In the genomic region with DNA sequence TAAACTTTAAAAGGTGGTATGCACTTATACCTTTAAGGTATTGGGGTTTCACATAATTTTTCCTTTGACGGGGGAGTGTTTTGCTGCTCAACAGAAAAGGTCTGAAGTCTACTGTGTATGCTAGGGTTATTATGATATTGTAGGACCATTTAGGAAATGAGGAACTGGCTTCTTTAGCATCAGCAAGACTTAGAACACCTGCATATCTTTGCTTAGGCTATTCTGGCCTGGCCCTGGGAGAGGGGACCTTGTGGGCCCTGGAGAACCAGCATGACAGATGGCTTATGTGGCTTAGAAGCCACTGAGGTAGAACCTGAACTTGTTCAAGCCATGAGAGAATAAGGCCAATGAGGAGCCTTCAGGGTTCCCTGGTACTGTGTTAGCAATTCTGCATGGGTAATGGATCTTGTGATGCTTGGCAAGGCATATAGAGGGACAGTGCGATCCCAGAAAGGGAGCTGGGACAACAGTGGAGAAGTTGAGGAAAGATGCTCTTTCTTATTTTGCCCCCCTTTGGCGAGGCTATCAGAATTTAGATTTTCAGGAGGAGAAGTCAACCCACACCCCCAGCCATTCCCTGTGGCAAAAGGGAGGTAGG, we compare ENCODE assay signal across 15 cellular contexts. TPM values are rescaled to one million over a fixed set of nuclear protein-coding genes. Genes with fewer than 3 reads are reported as not detected.
DNase-seq lines count a peak whose midpoint lies in the region; FAIRE-seq lines count a peak whose summit lies in the region.
"Had no signal": no experiment of that assay in that cellular context is flagged by ENCODE, and none has a peak within 500 bp of the region (broad histone marks: within the 10 kb centered on the region; RNA-seq: fewer than 3 reads in every experiment).

No MANE protein-coding gene starts in this region.

- peaks cover 66% of the 10 kb centered on the region for H3K36me3 Mint-ChIP-seq in activated CD4-positive, alpha-beta T cell treated with anti-CD3 and anti-CD28 coated beads, Interleukin-2, amount 10 ng/mL, durations not matched to agents 24 days and 14 days (ENCODE audit: low read depth)
- peaks cover 19% of the 10 kb centered on the region for H3K36me3 Mint-ChIP-seq in dendritic cell treated with granulocyte-macrophage colony-stimulating factor and Interleukin-4, amounts not matched to agents 40 ng/mL and 50 ng/mL, for 4 days (ENCODE audit: low read depth)

- H3K9ac ChIP-seq in skeletal muscle tissue (ENCODE audit: low read depth in 1 of 3, low read length in 3 of 3), result no peak overlapping the region

- H3K27ac Mint-ChIP-seq in activated CD4-positive, alpha-beta T cell treated with anti-CD3 and anti-CD28 coated beads, Interleukin-2, amount 10 ng/mL, durations not matched to agents 24 days and 14 days, result peak overlapping the region; percentile 99
- H3K27ac Mint-ChIP-seq in dendritic cell treated with granulocyte-macrophage colony-stimulating factor and Interleukin-4, amounts not matched to agents 40 ng/mL and 50 ng/mL, for 4 days, result peak overlapping the region; percentile 52

- H3K27ac ChIP-seq in skeletal muscle tissue (ENCODE audit: low read depth, low read length), result no peak overlapping the region
- H3K27ac ChIP-seq: right lobe of liver, thoracic aorta had no signal

- peak overlapping the region; percentile 88 for H3K4me3 Mint-ChIP-seq in activated CD4-positive, alpha-beta T cell treated with anti-CD3 and anti-CD28 coated beads, Interleukin-2, amount 10 ng/mL, durations not matched to agents 24 days and 14 days
- no peak overlapping the region for H3K4me3 Mint-ChIP-seq in dendritic cell treated with granulocyte-macrophage colony-stimulating factor and Interleukin-4, amounts not matched to agents 40 ng/mL and 50 ng/mL, for 4 days

- peaks cover 77% of the 10 kb centered on the region for H3K4me1 Mint-ChIP-seq in activated CD4-positive, alpha-beta T cell treated with anti-CD3 and anti-CD28 coated beads, Interleukin-2, amount 10 ng/mL, durations not matched to agents 24 days and 14 days
- peaks cover 86% of the 10 kb centered on the region for H3K4me1 Mint-ChIP-seq in dendritic cell treated with granulocyte-macrophage colony-stimulating factor and Interleukin-4, amounts not matched to agents 40 ng/mL and 50 ng/mL, for 4 days (ENCODE audit: low read depth)

- no peak for FAIRE-seq in GM19239 (lab: Jason Lieb, UNC)
- FAIRE-seq: bronchial epithelial cell had no signal

- H3K27me3 ChIP-seq in skeletal muscle tissue (ENCODE audit: control insufficient read depth in 3 of 3, insufficient read depth in 3 of 3, low read length in 3 of 3), result peaks cover 10 to 33% (median 27%) of the 10 kb centered on the region in 3 donors
- H3K27me3 ChIP-seq: right lobe of liver had no signal

- peak; percentile 62 for DNase-seq in activated CD4-positive, alpha-beta T cell treated with anti-CD3 and anti-CD28 coated beads, Interleukin-2, amount 10 ng/mL, durations not matched to agents 24 days and 14 days
- no peak for DNase-seq in activated CD4-positive, alpha-beta T cell treated with anti-CD3 and anti-CD28 coated beads, Interleukin-2, amount 50 U/mL, for 4 hours
- DNase-seq in NAMALWA (ENCODE audit: low spot score) (peak; percentile 87), GM19239 (ENCODE audit: insufficient read length, low spot score) (no peak), T-helper 9 cell (no peak)
- no peak for DNase-seq in effector CD4-positive, alpha-beta T cell
- DNase-seq: ACHN, DMS79, OCI-M1, right lobe of liver, T1000 had no signal

- no peaks in the 10 kb centered on the region for H3K9me3 ChIP-seq in skeletal muscle tissue (ENCODE audit: control insufficient read depth in 3 of 3, low read length in 3 of 3)
- H3K9me3 ChIP-seq: right lobe of liver, thoracic aorta had no signal

- peak overlapping the region in 2 of 3 donors; percentile 13 to 35 for H3K4me3 ChIP-seq in skeletal muscle tissue (ENCODE audit: low read length in 3 of 3)
- H3K4me3 ChIP-seq: right lobe of liver, thoracic aorta had no signal

- H3K27me3 Mint-ChIP-seq in activated CD4-positive, alpha-beta T cell treated with anti-CD3 and anti-CD28 coated beads, Interleukin-2, amount 10 ng/mL, durations not matched to agents 24 days and 14 days, result peaks cover 3% of the 10 kb centered on the region
- H3K27me3 Mint-ChIP-seq in dendritic cell treated with granulocyte-macrophage colony-stimulating factor and Interleukin-4, amounts not matched to agents 40 ng/mL and 50 ng/mL, for 4 days, result peaks cover 5% of the 10 kb centered on the region

- H3K4me1 ChIP-seq in skeletal muscle tissue (ENCODE audit: control insufficient read depth in 3 of 3, insufficient read depth in 3 of 3, low read length in 3 of 3), result peaks cover 17 to 28% (median 21%) of the 10 kb centered on the region in 3 donors

- H3K9me3 Mint-ChIP-seq in activated CD4-positive, alpha-beta T cell treated with anti-CD3 and anti-CD28 coated beads, Interleukin-2, amount 10 ng/mL, durations not matched to agents 24 days and 14 days, result no peaks in the 10 kb centered on the region
- no peaks in the 10 kb centered on the region for H3K9me3 Mint-ChIP-seq in dendritic cell treated with granulocyte-macrophage colony-stimulating factor and Interleukin-4, amounts not matched to agents 40 ng/mL and 50 ng/mL, for 4 days

- peaks cover 0 to 2% (median 0%) of the 10 kb centered on the region in 3 donors for H3K36me3 ChIP-seq in skeletal muscle tissue (ENCODE audit: control insufficient read depth in 3 of 3, insufficient read depth in 3 of 3, low read length in 3 of 3)
- H3K36me3 ChIP-seq: right lobe of liver, thoracic aorta had no signal

- intact Hi-C loops in activated CD4-positive, alpha-beta T cell treated with anti-CD3 and anti-CD28 coated beads, Interleukin-2, amount 10 ng/mL, durations not matched to agents 24 days and 14 days (cut with micrococcal nuclease), result loop anchor here (2.0 to 10.0 kb wide), 3 partner anchors 401 to 913 kb away; a partner anchor contains a TSS
- intact Hi-C loops in dendritic cell treated with granulocyte-macrophage colony-stimulating factor and Interleukin-4, amounts not matched to agents 40 ng/mL and 50 ng/mL, for 4 days (cut with micrococcal nuclease), result loop anchor here (5.0 kb wide), 2 partner anchors 61 to 126 kb away; no protein-coding TSS in a partner anchor

RNA-seq across cellular contexts. Expression of a gene that starts 4.3 kb away (rescaled TPM):
- 113 and 117 TPM in 2 replicates for total RNA-seq in activated CD4-positive, alpha-beta T cell treated with anti-CD3 and anti-CD28 coated beads, Interleukin-2, amount 10 ng/mL, durations not matched to agents 24 days and 14 days
- total RNA-seq in skeletal muscle tissue, result 28.2 TPM

Comparison
In these comparisons a context has a peak if more than half of its experiments do, and no peak if none do; other contexts are left out.
1. DNase-seq: peak in activated CD4-positive, alpha-beta T cell treated with anti-CD3 and anti-CD28 coated beads, Interleukin-2, amount 10 ng/mL, durations not matched to agents 24 days and 14 days (single experiment) and NAMALWA (single experiment); none in activated CD4-positive, alpha-beta T cell treated with anti-CD3 and anti-CD28 coated beads, Interleukin-2, amount 50 U/mL, for 4 hours (0 of 2), GM19239 (single experiment), T-helper 9 cell (single experiment) and effector CD4-positive, alpha-beta T cell (single experiment).